ENCODE assay signal across 17 cellular contexts in genomic region chr15:84400820-84401219, GRCh38.
"Had no signal": no experiment of that assay in that cellular context is flagged by ENCODE, and none has a peak within 500 bp of the region (broad histone marks: within the 10 kb centered on the region; RNA-seq: fewer than 3 reads in every experiment).

No MANE protein-coding gene starts in this region.

- H3K4me1 ChIP-seq: prostate gland, sigmoid colon, SJCRH30 had no signal

- H2AFZ ChIP-seq: hepatocyte had no signal

- ATAC-seq: activated T-cell treated with anti-CD3 and anti-CD28 coated beads, Interleukin-2, amount 50 U/mL, for 72 hours; stimulated activated naive CD8-positive, alpha-beta T cell treated with anti-CD3 and anti-CD28 coated beads, Interleukin-15, amount 100 ng/mL, for 72 hours had no signal

- H3K27me3 ChIP-seq: brain microvascular endothelial cell, hepatocyte, sigmoid colon, SJCRH30 had no signal

- H3K4me3 ChIP-seq: hepatocyte, prostate gland, sigmoid colon, SJCRH30, thoracic aorta had no signal

- H3K27ac ChIP-seq: brain microvascular endothelial cell, hepatocyte, prostate gland, sigmoid colon, SJCRH30, thoracic aorta had no signal

- H3K36me3 ChIP-seq: brain microvascular endothelial cell, prostate gland, SJCRH30, thoracic aorta had no signal

- H3K4me2 ChIP-seq: hepatocyte had no signal

- DNase-seq: activated B cell treated with CpG ODN at 0.5 μM for 24 hours; activated CD4-positive, alpha-beta T cell treated with anti-CD3 and anti-CD28 coated beads, Interleukin-2, amount 50 U/mL, for 1 hour; activated naive CD4-positive, alpha-beta T cell treated with Interleukin-2 at 50 U/mL for 16 hours; activated T-cell treated with anti-CD3 and anti-CD28 coated beads, Interleukin-2, amount 50 U/mL, for 72 hours; anterior cingulate cortex; brain microvascular endothelial cell; cerebellar nuclear complex; dermis blood vessel endothelial cell; mesenchymal stem cell; sigmoid colon; SJCRH30; stimulated activated CD4-positive, alpha-beta T cell treated with anti-CD3 and anti-CD28 coated beads, Interleukin-1b, Interleukin-23, amount 100 ng/mL, for 48 hours; stimulated activated naive CD8-positive, alpha-beta T cell treated with anti-CD3 and anti-CD28 coated beads, Interleukin-15, amount 100 ng/mL, for 72 hours had no signal

- H3K79me2 ChIP-seq: hepatocyte had no signal

- H3K9me3 ChIP-seq: prostate gland, sigmoid colon, SJCRH30, thoracic aorta had no signal

- FAIRE-seq: TTC549 had no signal
